In the genomic region with DNA sequence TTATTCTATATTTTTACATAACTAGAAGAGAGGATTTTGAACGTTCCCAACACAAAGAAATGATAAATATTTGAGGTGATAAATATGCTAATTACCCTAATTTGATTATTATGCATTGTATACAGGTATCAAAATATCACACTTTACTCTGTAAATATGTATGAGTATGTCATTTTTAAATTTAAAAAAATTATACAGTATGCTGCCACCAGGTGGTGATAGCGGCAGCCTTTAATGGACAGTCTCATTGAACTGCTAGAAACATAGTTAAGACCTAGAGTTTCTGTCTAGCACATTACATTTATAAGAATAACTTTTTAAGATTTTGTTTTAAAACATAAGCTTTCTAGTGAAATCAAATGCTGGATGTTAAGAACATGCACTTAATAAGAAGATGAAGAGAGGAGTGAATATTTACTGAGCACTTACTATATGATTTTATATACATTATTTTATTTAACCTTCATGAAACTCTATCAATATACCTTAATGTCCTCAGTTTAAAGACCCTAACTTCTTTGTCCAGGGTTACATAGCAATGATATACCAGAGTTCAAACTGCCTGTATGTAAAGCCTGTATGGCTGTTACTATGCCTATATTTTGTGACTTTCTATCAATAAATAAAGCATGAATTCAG, we compare ENCODE assay signal across 8 cellular contexts.
A peak's percentile ranks its signal among the peaks of the same experiment; 100 is the strongest.
DNase-seq lines count a peak whose midpoint lies in the region; ATAC-seq and TF ChIP-seq lines count a peak whose summit lies in the region.

No MANE protein-coding gene starts in this region.

- H3K27ac ChIP-seq in Panc1 (ENCODE audit: low read length) (no peak overlapping the region), fibroblast of lung (ENCODE audit: insufficient read depth, low read length) (no peak overlapping the region)

- peaks cover 14% of the 10 kb centered on the region for H3K27me3 Mint-ChIP-seq in T-helper 17 cell

- H2AFZ ChIP-seq in fibroblast of lung (ENCODE audit: low read length): no peak overlapping the region

- H3K9me3 ChIP-seq in BE2C (no peaks in the 10 kb centered on the region), Panc1 (ENCODE audit: control insufficient read depth, insufficient read depth, low read depth, low read length) (no peaks in the 10 kb centered on the region), fibroblast of lung (ENCODE audit: control insufficient read depth, insufficient read depth, low read depth, low read length) (no peaks in the 10 kb centered on the region), T-helper 17 cell (ENCODE audit: control insufficient read depth, low read length, poor library complexity, severe bottlenecking) (no peaks in the 10 kb centered on the region)

- H3K4me3 Mint-ChIP-seq in T-helper 17 cell: no peak overlapping the region

- POLR2A ChIA-PET in Panc1 (lab: Charles Lee): no interaction called here

- H3K4me1 Mint-ChIP-seq in T-helper 17 cell: no peaks in the 10 kb centered on the region

- intact Hi-C loops in Panc1 (cut with micrococcal nuclease; ENCODE audit: unreplicated experiment): loop anchor here (5.0 kb wide), 3 partner anchors 117 to 1258 kb away; no protein-coding TSS in a partner anchor

- H3K36me3 Mint-ChIP-seq in T-helper 17 cell (ENCODE audit: low read depth): no peaks in the 10 kb centered on the region

- CTCF ChIA-PET in Panc1 (lab: Charles Lee): no interaction called here

- in situ Hi-C loops in GM13977 (cut with MboI; ENCODE audit: low pct_unique_long_range_greater_than_20kb, low sequenced_read_pairs, unreplicated experiment): no loop called here
- in situ Hi-C loops in Panc1 (cut with HindIII; ENCODE audit: low pct_unique_long_range_greater_than_20kb, low sequenced_read_pairs): no loop called here

- no peak overlapping the region for H3K9ac ChIP-seq in fibroblast of lung (ENCODE audit: insufficient read depth, low read length)

- no TSS peak for BruUV-seq in Panc1 (replicated peaks; lab: Mats Ljungman, UMichigan)

- peak; percentile 74 for TF ChIP-seq CTCF in BE2C (IDR thresholded peaks at IDR 0.05; ENCODE audit: low read depth, low read length)
- TF ChIP-seq CTCF in GM13977 (IDR thresholded peaks at IDR 0.05; ENCODE audit: extremely low read depth, insufficient read depth, missing control alignments): peak; percentile 50
- TF ChIP-seq CTCF in Panc1 (IDR thresholded peaks at IDR 0.05): peak; percentile 65; the same call in 1 of the 2 replicates
- peak; percentile 60 to 68 for TF ChIP-seq CTCF in fibroblast of lung (conservative IDR thresholded peaks at IDR 0.05 in 1 of 2, IDR thresholded peaks at IDR 0.05 in 1 of 2; ENCODE audit: low read depth in 1 of 2, low read length in 2 of 2)

- no peaks in the 10 kb centered on the region for H3K79me2 ChIP-seq in fibroblast of lung (ENCODE audit: control insufficient read depth, insufficient read depth, low read length)

- no peak overlapping the region for H3K27ac Mint-ChIP-seq in T-helper 17 cell

- H3K27me3 ChIP-seq in BE2C (peaks cover 5% of the 10 kb centered on the region), Panc1 (ENCODE audit: control insufficient read depth, insufficient read depth, low read length) (no peaks in the 10 kb centered on the region), fibroblast of lung (ENCODE audit: control insufficient read depth, insufficient read depth, low read length) (no peaks in the 10 kb centered on the region)

- no peak overlapping the region for H3K4me3 ChIP-seq in BE2C (ENCODE audit: low read depth, low read length)
- H3K4me3 ChIP-seq in Panc1 (ENCODE audit: low read depth in 2 of 2, low read length in 2 of 2): no peak overlapping the region
- H3K4me3 ChIP-seq in fibroblast of lung (replicated peaks in 1 of 4; ENCODE audit: control extremely low read depth in 1 of 4, insufficient read depth in 1 of 4, low read depth in 3 of 4, low read length in 4 of 4): no peak overlapping the region

- ATAC-seq in HG03103 (IDR thresholded peaks at IDR 0.05; ENCODE audit: low read depth, unreplicated experiment) (peak; percentile 84), Panc1 (no peak; the same call in 1 of the 2 replicates), T-helper 17 cell (no peak), HG02571 (IDR thresholded peaks at IDR 0.05; ENCODE audit: unreplicated experiment) (no peak)

- H3K36me3 ChIP-seq in BE2C (no peaks in the 10 kb centered on the region), Panc1 (ENCODE audit: control insufficient read depth, insufficient read depth, low read length) (no peaks in the 10 kb centered on the region), fibroblast of lung (ENCODE audit: control insufficient read depth, insufficient read depth, low read length) (no peaks in the 10 kb centered on the region)

- DNase-seq in BE2C (peak; percentile 39), GM13977 (ENCODE audit: low spot score) (no peak), Panc1 (ENCODE audit: low read depth, low spot score) (peak; percentile 10), fibroblast of lung (ENCODE audit: low read depth in 2 of 2) (peak; percentile 13 to 49), T-helper 17 cell (no peak)
- DNase-seq in stimulated activated CD8-positive, alpha-beta memory T cell treated with anti-CD3 and anti-CD28 coated beads, Interleukin-4, amount 100 ng/mL, for 48 hours: peak; percentile 33

- no peaks in the 10 kb centered on the region for H4K20me1 ChIP-seq in fibroblast of lung (ENCODE audit: control insufficient read depth, extremely low read depth, insufficient read depth, low read length)

- H3K4me2 ChIP-seq in fibroblast of lung (ENCODE audit: extremely low read depth, insufficient read depth, low read length): no peak overlapping the region

- H3K4me1 ChIP-seq in BE2C: no peaks in the 10 kb centered on the region
- H3K4me1 ChIP-seq in Panc1 (ENCODE audit: control insufficient read depth, insufficient read depth, low read length): no peaks in the 10 kb centered on the region
- no peaks in the 10 kb centered on the region for H3K4me1 ChIP-seq in fibroblast of lung (ENCODE audit: control insufficient read depth, extremely low read depth, insufficient read depth, low read length)

Comparison
In these comparisons a context has a peak if more than half of its experiments do, and no peak if none do; other contexts are left out.
1. DNase-seq: peak in BE2C (single experiment), Panc1 (single experiment), fibroblast of lung (2 of 2) and stimulated activated CD8-positive, alpha-beta memory T cell treated with anti-CD3 and anti-CD28 coated beads, Interleukin-4, amount 100 ng/mL, for 48 hours (single experiment); none in GM13977 (single experiment) and T-helper 17 cell (0 of 3).
2. Peak in every context shown above with its lines, with median percentiles within 50 percentile points of each other: CTCF ChIP-seq.